20 cellular contexts compared by ENCODE assay signal in the genomic region with DNA sequence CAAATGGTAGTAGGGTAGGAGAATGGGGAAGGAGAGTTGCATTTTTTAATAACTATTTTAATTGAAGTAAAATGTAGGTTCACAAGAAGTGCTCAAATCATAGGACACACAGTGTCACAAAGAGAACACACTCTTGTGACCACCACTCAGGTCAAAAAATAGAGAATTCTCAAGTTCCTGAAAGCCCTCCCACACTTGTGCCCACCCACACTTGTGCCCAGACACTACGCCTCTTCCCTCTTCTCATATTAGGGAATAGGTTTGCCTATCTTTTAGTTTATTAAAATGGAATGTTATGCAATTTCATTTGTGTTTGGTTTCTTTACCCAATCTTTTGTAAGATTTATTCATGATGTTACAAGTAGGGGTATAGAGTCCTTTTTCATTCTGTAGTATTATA.
DNase-seq lines count a peak whose midpoint lies in the region; ATAC-seq and TF ChIP-seq lines count a peak whose summit lies in the region.
"Had no signal": no experiment of that assay in that cellular context is flagged by ENCODE, and none has a peak within 500 bp of the region (broad histone marks: within the 10 kb centered on the region; RNA-seq: fewer than 3 reads in every experiment).

No MANE protein-coding gene starts in this region.

- no peak overlapping the region for H3K4me2 ChIP-seq in Karpas-422 (ENCODE audit: low read depth, low read length, poor library complexity, severe bottlenecking)
- H3K4me2 ChIP-seq: GM23338 had no signal

- peaks cover 65% of the 10 kb centered on the region for H3K79me2 ChIP-seq in Karpas-422 (ENCODE audit: low read length)

- no peaks in the 10 kb centered on the region for H3K9me3 ChIP-seq in Karpas-422 (ENCODE audit: low read length)
- no peaks in the 10 kb centered on the region for H3K9me3 ChIP-seq in neutrophil
- no peaks in the 10 kb centered on the region for H3K9me3 ChIP-seq in upper lobe of right lung
- H3K9me3 ChIP-seq: Caco-2 had no signal

- H3K4me3 ChIP-seq in Karpas-422 (ENCODE audit: low read length) (no peak overlapping the region), neutrophil (ENCODE audit: low read depth in 1 of 2, low read length in 1 of 2) (no peak overlapping the region), upper lobe of right lung (no peak overlapping the region)
- H3K4me3 ChIP-seq: GM12878, GM23338 had no signal

- peak; percentile 89 for ATAC-seq in upper lobe of right lung
- no peak for ATAC-seq in activated CD8-positive, alpha-beta memory T cell treated with anti-CD3 and anti-CD28 coated beads, Interleukin-2, amount 10 ng/mL, durations not matched to agents 7 days and 5 days
- ATAC-seq: CD8-positive, alpha-beta T cell; GM12878; GM23338; HCT116 had no signal

- H3K4me1 ChIP-seq in Karpas-422 (ENCODE audit: low read length) (peaks cover 58% of the 10 kb centered on the region), neutrophil (ENCODE audit: control insufficient read depth in 1 of 2, insufficient read depth in 1 of 2, low read depth in 1 of 2, low read length in 1 of 2) (peaks cover 24 to 25% of the 10 kb centered on the region in 2 experiments), upper lobe of right lung (peaks cover 8% of the 10 kb centered on the region)
- H3K4me1 ChIP-seq: Caco-2 had no signal

- H3K9me3 Mint-ChIP-seq in activated CD8-positive, alpha-beta memory T cell treated with anti-CD3 and anti-CD28 coated beads, Interleukin-2, amount 10 ng/mL, durations not matched to agents 7 days and 5 days (ENCODE audit: low read depth) = no peaks in the 10 kb centered on the region
- H3K9me3 Mint-ChIP-seq: CD4-positive, CD25-positive, alpha-beta regulatory T cell; CD8-positive, alpha-beta T cell; GM23338; H9; HFFc6 had no signal

- H3K36me3 Mint-ChIP-seq in activated CD8-positive, alpha-beta memory T cell treated with anti-CD3 and anti-CD28 coated beads, Interleukin-2, amount 10 ng/mL, durations not matched to agents 7 days and 5 days = peaks cover 60% of the 10 kb centered on the region

- intact Hi-C loops in upper lobe of right lung (cut with DNase I) = no loop called here

- H3K9me2 ChIP-seq in Karpas-422 (replicated peaks; ENCODE audit: insufficient read depth, low read length) = no peaks in the 10 kb centered on the region

- H3K27me3 ChIP-seq in Karpas-422 (ENCODE audit: low read length) = no peaks in the 10 kb centered on the region
- no peaks in the 10 kb centered on the region for H3K27me3 ChIP-seq in neutrophil
- no peaks in the 10 kb centered on the region for H3K27me3 ChIP-seq in upper lobe of right lung

- H4K20me1 ChIP-seq in Karpas-422 (ENCODE audit: insufficient read depth, low read depth, low read length) = no peaks in the 10 kb centered on the region

- H3K27ac Mint-ChIP-seq in activated CD8-positive, alpha-beta memory T cell treated with anti-CD3 and anti-CD28 coated beads, Interleukin-2, amount 10 ng/mL, durations not matched to agents 7 days and 5 days = no peak overlapping the region
- H3K27ac Mint-ChIP-seq: CD8-positive, alpha-beta T cell; H9; HFFc6 had no signal

- no peaks in the 10 kb centered on the region for H3K4me1 Mint-ChIP-seq in activated CD8-positive, alpha-beta memory T cell treated with anti-CD3 and anti-CD28 coated beads, Interleukin-2, amount 10 ng/mL, durations not matched to agents 7 days and 5 days
- H3K4me1 Mint-ChIP-seq: GM23338, H9 had no signal

- H3K27ac ChIP-seq in Karpas-422 (ENCODE audit: low read length) (peak overlapping the region; percentile 89), VCaP (peak overlapping the region; percentile 73; the same call in 1 of the 2 replicates), neutrophil (peak overlapping the region; percentile 18), upper lobe of right lung (no peak overlapping the region)

- no peak overlapping the region for H3K9ac ChIP-seq in Karpas-422 (ENCODE audit: low read length)

- H2AFZ ChIP-seq in Karpas-422 (ENCODE audit: low read length) = no peak overlapping the region
- H2AFZ ChIP-seq: GM23338 had no signal

- H3K4me3 Mint-ChIP-seq in activated CD8-positive, alpha-beta memory T cell treated with anti-CD3 and anti-CD28 coated beads, Interleukin-2, amount 10 ng/mL, durations not matched to agents 7 days and 5 days = no peak overlapping the region
- H3K4me3 Mint-ChIP-seq: CD4-positive, CD25-positive, alpha-beta regulatory T cell; CD8-positive, alpha-beta T cell; GM23338; H9; HFFc6 had no signal

- TF ChIP-seq CTCF in VCaP (conservative IDR thresholded peaks at IDR 0.05) (no peak), neutrophil (IDR thresholded peaks at IDR 0.05) (no peak), upper lobe of right lung (IDR thresholded peaks at IDR 0.05) (no peak)

- CTCF ChIA-PET in activated CD8-positive, alpha-beta memory T cell treated with anti-CD3 and anti-CD28 coated beads, Interleukin-2, amount 10 ng/mL, durations not matched to agents 7 days and 5 days (lab: Charles Lee) = no interaction called here

- H3K36me3 ChIP-seq in Karpas-422 (ENCODE audit: insufficient read depth, low read length) (peaks cover 58% of the 10 kb centered on the region), neutrophil (peaks cover 32% of the 10 kb centered on the region), upper lobe of right lung (peaks cover 81% of the 10 kb centered on the region)

- DNase-seq in Karpas-422 = no peak
- DNase-seq in upper lobe of right lung = peak; percentile 70
- no peak for DNase-seq in DMS 273 treated with DMSO at 0.1 percent for 48 hours (lab: John Stamatoyannopoulos, UW)
- DNase-seq in glomerular visceral epithelial cell (ENCODE audit: extremely low spot score) = no peak
- DNase-seq in activated CD8-positive, alpha-beta memory T cell treated with anti-CD3 and anti-CD28 coated beads, Interleukin-2, amount 10 ng/mL, durations not matched to agents 7 days and 5 days = no peak
- no peak for DNase-seq in cerebellar nuclear complex (lab: John Stamatoyannopoulos, UW)
- DNase-seq: C1 segment of cervical spinal cord; Caco-2; CD4-positive, CD25-positive, alpha-beta regulatory T cell; CD8-positive, alpha-beta T cell; DMS79; EL; GDM1; H9; HFFc6 had no signal

- no peaks in the 10 kb centered on the region for H3K27me3 Mint-ChIP-seq in activated CD8-positive, alpha-beta memory T cell treated with anti-CD3 and anti-CD28 coated beads, Interleukin-2, amount 10 ng/mL, durations not matched to agents 7 days and 5 days
- H3K27me3 Mint-ChIP-seq: CD4-positive, CD25-positive, alpha-beta regulatory T cell had no signal
